ENCODE assay signal across 15 cellular contexts in genomic region chr6:167321185-167321584, GRCh38. TPM values are rescaled to one million over a fixed set of nuclear protein-coding genes. Genes with fewer than 3 reads are reported as not detected.
DNase-seq lines count a peak whose midpoint lies in the region; ATAC-seq, FAIRE-seq and TF ChIP-seq lines count a peak whose summit lies in the region.
"Not testable (repeated sequence)": the region's sequence is repeated elsewhere in the genome, so short reads cannot be mapped to it uniquely, and the experiment has no call there.
"Had no signal": no experiment of that assay in that cellular context is flagged by ENCODE, and none has a peak within 500 bp of the region (broad histone marks: within the 10 kb centered on the region; RNA-seq: fewer than 3 reads in every experiment).

No MANE protein-coding gene starts in this region.

- peak overlapping the region in 9 of 11 experiments; percentile 61 to 85 (median 74); a peak in 18 of 22 replicates for H3K4me2 ChIP-seq in BLaER1 treated with 17β-estradiol and CSF1 and Interleukin-3, amounts not matched to agents 10 nM and 100 nM
- H3K4me2 ChIP-seq in GM23338, smooth muscle cell: not testable (repeated sequence)

- POLR2A ChIA-PET in WTC11 (lab: Charles Lee) = not testable (repeated sequence)

- H3K36me3 ChIP-seq in BLaER1 treated with 17β-estradiol and CSF1 and Interleukin-3, amounts not matched to agents 10 nM and 100 nM; GM23338 (ENCODE audit: insufficient read depth); endodermal cell (ENCODE audit: control insufficient read depth, insufficient read depth, low read length); smooth muscle cell (ENCODE audit: low read depth): not testable (repeated sequence)

- H3K4me1 Mint-ChIP-seq in GM23338 = peaks cover 19% of the 10 kb centered on the region
- peaks cover 17% of the 10 kb centered on the region for H3K4me1 Mint-ChIP-seq in WTC11
- peaks cover 13% of the 10 kb centered on the region for H3K4me1 Mint-ChIP-seq in endodermal cell

- not testable (repeated sequence) for H3K9me3 ChIP-seq in BLaER1 treated with 17β-estradiol and CSF1 and Interleukin-3, amounts not matched to agents 10 nM and 100 nM (replicated peaks in 1 of 11); endodermal cell (ENCODE audit: control insufficient read depth, low read length); smooth muscle cell (replicated peaks; ENCODE audit: low read depth)

- not testable (repeated sequence) for H3K4me3 ChIP-seq in BLaER1 treated with 17β-estradiol and CSF1 and Interleukin-3, amounts not matched to agents 10 nM and 100 nM; GM23338; endodermal cell (ENCODE audit: low read length); smooth muscle cell

- ATAC-seq in GM23338 (peak; percentile 92), WTC11 (peak; percentile 93)

- not testable (repeated sequence) for TF ChIP-seq CTCF in GM23338 (conservative IDR thresholded peaks at IDR 0.05; ENCODE audit: low read depth in 2 of 2); WTC11 (IDR thresholded peaks at IDR 0.05); endodermal cell (conservative IDR thresholded peaks at IDR 0.05); smooth muscle cell (IDR thresholded peaks at IDR 0.05; ENCODE audit: borderline replicate concordance, insufficient read depth, poor library complexity, severe bottlenecking)

- not testable (repeated sequence) for H4K20me1 ChIP-seq in BLaER1 treated with 17β-estradiol and CSF1 and Interleukin-3, amounts not matched to agents 10 nM and 100 nM; GM23338 (replicated peaks; ENCODE audit: insufficient read depth); smooth muscle cell (ENCODE audit: low read depth)

- not testable (repeated sequence) for H3K27ac Mint-ChIP-seq in GM23338, WTC11, endodermal cell

- H3K9me3 Mint-ChIP-seq in GM23338, WTC11, endodermal cell: not testable (repeated sequence)

- CTCF ChIA-PET in WTC11 (lab: Charles Lee) = not testable (repeated sequence)

- peaks cover 15 to 60% (median 48%) of the 10 kb centered on the region in 10 experiments for H3K4me1 ChIP-seq in BLaER1 treated with 17β-estradiol and CSF1 and Interleukin-3, amounts not matched to agents 10 nM and 100 nM
- H3K4me1 ChIP-seq in GM23338 (ENCODE audit: insufficient read depth); endodermal cell (ENCODE audit: control insufficient read depth, insufficient read depth, low read length); smooth muscle cell (ENCODE audit: low read depth): not testable (repeated sequence)

- H3F3A ChIP-seq in GM23338 (replicated peaks; ENCODE audit: low read depth); smooth muscle cell (ENCODE audit: low read depth): not testable (repeated sequence)

- not testable (repeated sequence) for H3K9ac ChIP-seq in BLaER1 treated with 17β-estradiol and CSF1 and Interleukin-3, amounts not matched to agents 10 nM and 100 nM; endodermal cell (ENCODE audit: extremely low read depth, low read length, poor library complexity, severe bottlenecking); smooth muscle cell (ENCODE audit: low read depth)

- H3K4me3 Mint-ChIP-seq in GM23338, WTC11, endodermal cell: not testable (repeated sequence)

- H3K36me3 Mint-ChIP-seq in GM23338 (ENCODE audit: low read depth); WTC11; endodermal cell (ENCODE audit: low read depth): not testable (repeated sequence)

- H3K27me3 ChIP-seq in BLaER1 treated with 17β-estradiol and CSF1 and Interleukin-3, amounts not matched to agents 10 nM and 100 nM = peaks cover 0 to 27% (median 5%) of the 10 kb centered on the region in 11 experiments; a peak in 14 of 22 replicates
- not testable (repeated sequence) for H3K27me3 ChIP-seq in GM23338 (ENCODE audit: insufficient read depth); endodermal cell (ENCODE audit: control insufficient read depth, insufficient read depth, low read length, poor library complexity, severe bottlenecking); smooth muscle cell (ENCODE audit: low read depth)

- FAIRE-seq in urothelium cell line (lab: Jason Lieb, UNC) = peak; percentile 52

- H3K79me2 ChIP-seq in GM23338 (replicated peaks; ENCODE audit: insufficient read depth); smooth muscle cell (ENCODE audit: low read depth): not testable (repeated sequence)

- not testable (repeated sequence) for H3K27me3 Mint-ChIP-seq in GM23338 (ENCODE audit: insufficient read depth, low read depth, poor library complexity); WTC11 (ENCODE audit: low read depth); endodermal cell (ENCODE audit: insufficient read depth)

- not testable (repeated sequence) for H2AFZ ChIP-seq in GM23338; smooth muscle cell (ENCODE audit: low read depth)

- H3K9me2 ChIP-seq in GM23338 (ENCODE audit: insufficient read depth) = not testable (repeated sequence)

- H3K27ac ChIP-seq in BLaER1 treated with 17β-estradiol and CSF1 and Interleukin-3, amounts not matched to agents 10 nM and 100 nM; GM23338 (ENCODE audit: low read depth); endodermal cell (ENCODE audit: low read depth, low read length): not testable (repeated sequence)
- H3K27ac ChIP-seq in smooth muscle cell (ENCODE audit: low read depth) = peak overlapping the region; percentile 59

- WGBS in endodermal cell (ENCODE audit: insufficient coverage in 1 of 2, insufficient read length in 1 of 2), 2 experiments = 67 to 87% methylated on average over 1 to 8 of the region's 9 CpGs
- 97% methylated on average over 4 of the region's 9 CpGs for WGBS in smooth muscle cell (ENCODE audit: low lambda C conversion rate)

- peak; percentile 63 for DNase-seq in DMS53 (lab: John Stamatoyannopoulos, UW)
- not testable (repeated sequence) for DNase-seq in GM23338 (ENCODE audit: low spot score); WTC11 (ENCODE audit: low spot score); smooth muscle cell (lab: John Stamatoyannopoulos, UW; ENCODE audit: unreplicated experiment); urothelium cell line (ENCODE audit: low spot score)
- DNase-seq in endodermal cell = peak; percentile 43
- peak; percentile 3 for DNase-seq in mesenteric fat pad (ENCODE audit: low spot score)

RNA-seq across cellular contexts. Expression of gene TTLL2, which starts 3.7 kb away (rescaled TPM):
- total RNA-seq in GM23338 (2014; rRNA removed; shearing (Covaris generic)) = not detected in 2 replicates
- polyA plus RNA-seq in GM23338 (2016; fragmentation: Nextera tagmentation; extraction: Ambion mirVana) = 0.14 TPM in 1 of 2 replicates, not detected in the other
- not detected in 3 replicates for total RNA-seq in WTC11 (2021)
- total RNA-seq in endodermal cell = not detected
- polyA plus RNA-seq in endodermal cell (2013, experiment 1 of 2) = not detected
- polyA plus RNA-seq in endodermal cell (2013, experiment 2 of 2) = not detected
- not detected for total RNA-seq in mesenteric fat pad
- not detected in 2 replicates for total RNA-seq in smooth muscle cell
- not detected in 2 replicates for polyA plus RNA-seq in smooth muscle cell
- total RNA-seq: A673; Calu3; CD4-positive, alpha-beta memory T cell; CD4-positive, CD25-positive, alpha-beta regulatory T cell; CD8-positive, alpha-beta memory T cell had no signal
- polyA plus RNA-seq: AG04450; CD14-positive monocyte; CD4-positive, CD25-positive, alpha-beta regulatory T cell; CD8-positive, alpha-beta memory T cell had no signal

RNA-seq across cellular contexts. Expression of gene UNC93A, which starts 30.1 kb away (rescaled TPM):
- 0.28 TPM in 1 of 2 replicates, not detected in the other for total RNA-seq in GM23338 (2014; rRNA removed; shearing (Covaris generic))
- polyA plus RNA-seq in GM23338 (2016; fragmentation: Nextera tagmentation; extraction: Ambion mirVana) = 0.18 and 0.47 TPM in 2 replicates
- 0.70 to 3.1 TPM (median 1.8 TPM) in 3 replicates for total RNA-seq in WTC11 (2021)
- total RNA-seq in endodermal cell = 1 to 10 TPM; 2.0 to 4.0 TPM
- 3.1 TPM for polyA plus RNA-seq in endodermal cell (2013, experiment 1 of 2)
- 0.83 TPM for polyA plus RNA-seq in endodermal cell (2013, experiment 2 of 2)
- total RNA-seq in mesenteric fat pad = not detected
- 1.5 TPM in 1 of 2 replicates, not detected in the other for total RNA-seq in smooth muscle cell
- polyA plus RNA-seq in smooth muscle cell = not detected in 2 replicates
- total RNA-seq: A673; Calu3; CD4-positive, alpha-beta memory T cell; CD4-positive, CD25-positive, alpha-beta regulatory T cell; CD8-positive, alpha-beta memory T cell had no signal
- polyA plus RNA-seq: AG04450; CD14-positive monocyte; CD4-positive, alpha-beta memory T cell; CD4-positive, CD25-positive, alpha-beta regulatory T cell; CD8-positive, alpha-beta memory T cell had no signal
